ENCODE assay signal across 14 cellular contexts in the genomic region with DNA sequence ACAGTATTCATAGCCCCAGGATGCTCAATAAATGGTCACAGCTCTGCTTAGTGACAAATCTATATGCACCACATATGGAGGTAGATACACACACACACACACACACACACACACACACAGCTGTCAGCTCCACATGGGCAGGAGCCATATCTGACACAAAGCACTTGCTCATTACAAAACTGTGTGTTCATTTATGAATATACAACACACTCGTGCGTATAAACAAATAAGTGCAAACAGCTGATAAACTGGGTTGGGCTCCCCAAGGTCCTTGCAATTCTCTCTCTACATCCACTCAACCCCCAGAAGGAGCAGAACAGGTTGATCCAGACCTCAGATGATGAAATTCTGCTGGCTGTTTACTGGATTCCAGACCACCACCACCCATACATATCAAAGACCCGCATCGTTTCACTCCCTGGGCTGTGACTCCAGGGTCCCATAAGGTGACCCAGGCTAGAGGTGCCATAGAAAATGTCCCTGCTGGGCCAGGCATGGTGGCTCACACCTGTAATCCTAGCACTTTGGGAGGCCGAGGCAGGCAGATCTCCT.
"Had no signal": no experiment of that assay in that cellular context is flagged by ENCODE, and none has a peak within 500 bp of the region (broad histone marks: within the 10 kb centered on the region; RNA-seq: fewer than 3 reads in every experiment).

No MANE protein-coding gene starts in this region.

- H3K27ac Mint-ChIP-seq: activated CD4-positive, alpha-beta T cell treated with anti-CD3 and anti-CD28 coated beads for 36 hours; activated naive CD4-positive, alpha-beta T cell treated with anti-CD3 and anti-CD28 coated beads for 36 hours; activated T-helper 17 cell treated with anti-CD3 and anti-CD28 coated beads, Interleukin-2, amount 50 U/mL, for 72 hours; natural killer cell; stimulated activated naive CD8-positive, alpha-beta T cell treated with anti-CD3 and anti-CD28 coated beads, Interleukin-15, Interleukin-2, amounts not matched to agents 100 ng/mL and 50 ng/mL, for 24 hours had no signal

- H3K36me3 ChIP-seq: WERI-Rb-1 had no signal

- H3K9me3 Mint-ChIP-seq: activated naive CD4-positive, alpha-beta T cell treated with anti-CD3 and anti-CD28 coated beads for 36 hours; activated T-helper 17 cell treated with anti-CD3 and anti-CD28 coated beads, Interleukin-2, amount 50 U/mL, for 72 hours; natural killer cell; stimulated activated naive CD8-positive, alpha-beta T cell treated with anti-CD3 and anti-CD28 coated beads, Interleukin-15, Interleukin-2, amounts not matched to agents 100 ng/mL and 50 ng/mL, for 24 hours had no signal

- H3K27me3 Mint-ChIP-seq: activated CD4-positive, alpha-beta T cell treated with anti-CD3 and anti-CD28 coated beads for 36 hours; activated T-helper 17 cell treated with anti-CD3 and anti-CD28 coated beads, Interleukin-2, amount 50 U/mL, for 72 hours; stimulated activated naive CD8-positive, alpha-beta T cell treated with anti-CD3 and anti-CD28 coated beads, Interleukin-15, Interleukin-2, amounts not matched to agents 100 ng/mL and 50 ng/mL, for 24 hours had no signal

- H3K36me3 Mint-ChIP-seq: natural killer cell had no signal

- H3K4me3 ChIP-seq: coronary artery had no signal

- ATAC-seq: activated CD4-positive, alpha-beta T cell treated with anti-CD3 and anti-CD28 coated beads for 36 hours; activated T-helper 17 cell treated with anti-CD3 and anti-CD28 coated beads, Interleukin-2, amount 50 U/mL, for 72 hours; natural killer cell had no signal

- H3K4me1 Mint-ChIP-seq: activated CD4-positive, alpha-beta T cell treated with anti-CD3 and anti-CD28 coated beads for 36 hours; activated T-helper 17 cell treated with anti-CD3 and anti-CD28 coated beads, Interleukin-2, amount 50 U/mL, for 72 hours had no signal

- H3K27ac ChIP-seq: WERI-Rb-1 had no signal

- DNase-seq: activated CD4-positive, alpha-beta T cell treated with anti-CD3 and anti-CD28 coated beads for 36 hours; activated naive CD4-positive, alpha-beta T cell treated with anti-CD3 and anti-CD28 coated beads for 36 hours; caudate nucleus; effector CD8-positive, alpha-beta T cell; hypothalamus; kidney glomerular epithelial cell; natural killer cell; nucleus accumbens; stimulated activated CD4-positive, alpha-beta T cell treated with anti-CD3 and anti-CD28 coated beads, Interleukin-2, amount 100 ng/mL, for 48 hours; T-helper 1 cell; WERI-Rb-1 had no signal

- H3K4me3 Mint-ChIP-seq: activated CD4-positive, alpha-beta T cell treated with anti-CD3 and anti-CD28 coated beads for 36 hours; activated naive CD4-positive, alpha-beta T cell treated with anti-CD3 and anti-CD28 coated beads for 36 hours; activated T-helper 17 cell treated with anti-CD3 and anti-CD28 coated beads, Interleukin-2, amount 50 U/mL, for 72 hours; natural killer cell; stimulated activated naive CD8-positive, alpha-beta T cell treated with anti-CD3 and anti-CD28 coated beads, Interleukin-15, Interleukin-2, amounts not matched to agents 100 ng/mL and 50 ng/mL, for 24 hours had no signal
